ENCODE assay signal across 20 cellular contexts in genomic region chr11:61531033-61531432, GRCh38. TPM values are rescaled to one million over a fixed set of nuclear protein-coding genes. Genes with fewer than 3 reads are reported as not detected.
DNase-seq lines count a peak whose midpoint lies in the region; ATAC-seq, FAIRE-seq and TF ChIP-seq lines count a peak whose summit lies in the region.
"Had no signal": no experiment of that assay in that cellular context is flagged by ENCODE, and none has a peak within 500 bp of the region (broad histone marks: within the 10 kb centered on the region; RNA-seq: fewer than 3 reads in every experiment).

No MANE protein-coding gene starts in this region.

- POLR2A ChIA-PET in SK-N-SH (lab: Yijun Ruan, JAX): interaction anchor here (0.6 to 1.9 kb wide), 10 partner anchors 9 to 102 kb away, joined by 3 to 8 read pairs (median 5); partner anchors contain the start of genes CPSF7 and SDHAF2
- POLR2A ChIA-PET in HepG2 (lab: Yijun Ruan, JAX): no interaction called here
- POLR2A ChIA-PET in CD4-positive, alpha-beta T cell (lab: Charles Lee): no interaction called here

- CTCF ChIA-PET in SK-N-SH (lab: Yijun Ruan, JAX): interaction anchor here (0.6 to 33.4 kb wide), 14 partner anchors 13 to 99 kb away, joined by 3 to 670 read pairs (median 6); partner anchors contain the start of genes LRRC10B and SYT7
- CTCF ChIA-PET in HepG2 (lab: Yijun Ruan, JAX; ENCODE audit: low intra/inter-chr PET ratio, low total read pairs): no interaction called here
- CTCF ChIA-PET in CD4-positive, alpha-beta T cell (lab: Charles Lee): interaction anchor here (1.1 to 1.5 kb wide), 3 partner anchors 14 to 107 kb away, joined by 3 to 4 read pairs (median 3); no protein-coding TSS in a partner anchor

- no peak overlapping the region for H3K4me2 ChIP-seq in SK-N-SH
- no peak overlapping the region; the same call in 1 of the 2 replicates for H3K4me2 ChIP-seq in HepG2 (ENCODE audit: low read depth, low read length)
- H3K4me2 ChIP-seq: A549 had no signal

- H3K79me2 ChIP-seq in SK-N-SH (ENCODE audit: insufficient read depth) (no peaks in the 10 kb centered on the region), HepG2 (ENCODE audit: insufficient read depth, low read length) (no peaks in the 10 kb centered on the region)

- no peak overlapping the region for H3K27ac Mint-ChIP-seq in CD4-positive, alpha-beta T cell

- H2AFZ ChIP-seq in SK-N-SH (ENCODE audit: low read depth): no peak overlapping the region
- H2AFZ ChIP-seq in HepG2 (ENCODE audit: low read length): no peak overlapping the region
- H2AFZ ChIP-seq: GM23248 had no signal

- no peak for TF ChIP-seq CTCF in BE2C (IDR thresholded peaks at IDR 0.05; ENCODE audit: low read depth, low read length)
- no peak for TF ChIP-seq CTCF in SK-N-SH (IDR thresholded peaks at IDR 0.05)
- TF ChIP-seq CTCF in HepG2 (CRISPR knock-in tag; IDR thresholded peaks at IDR 0.05): no peak
- no peak for TF ChIP-seq CTCF in CD4-positive, alpha-beta T cell (IDR thresholded peaks at IDR 0.05)

- H3K4me1 Mint-ChIP-seq in CD4-positive, alpha-beta T cell (ENCODE audit: low read depth): no peaks in the 10 kb centered on the region

- TF ChIP-seq EP300 in SK-N-SH (IDR thresholded peaks at IDR 0.05; ENCODE audit: borderline replicate concordance in 1 of 2, low read depth in 1 of 2, low read length in 1 of 2) (peak; percentile 23 to 96; a peak in 2 of 4 replicates), HepG2 (IDR thresholded peaks at IDR 0.05; ENCODE audit: low read depth in 2 of 2, low read length in 2 of 2) (no peak), HepG2 (CRISPR knock-in tag; IDR thresholded peaks at IDR 0.05; ENCODE audit: borderline replicate concordance) (no peak)

- WGBS in SK-N-SH (ENCODE audit: low lambda C conversion rate): 24% methylated on average over 3 of the region's 3 CpGs
- WGBS in HepG2 (ENCODE audit: low lambda C conversion rate): 11% methylated on average over 3 of the region's 3 CpGs

- BruUV-seq in HepG2 (replicated peaks; lab: Mats Ljungman, UMichigan): no TSS peak

- ATAC-seq in HepG2: 0 out of 3 replicates have a peak, but pooled peaks have one; percentile 7
- ATAC-seq in CD4-positive, alpha-beta T cell (ENCODE audit: poor library complexity): no peak
- ATAC-seq: A549, GM12878, K562 had no signal

- H3K4me1 ChIP-seq in BE2C: peaks cover 27% of the 10 kb centered on the region
- H3K4me1 ChIP-seq in SK-N-SH (ENCODE audit: control insufficient read depth in 1 of 2, insufficient read depth in 2 of 2, low read depth in 1 of 2, low read length in 1 of 2): peaks cover 0 to 99% of the 10 kb centered on the region in 2 experiments; a peak in 2 of 4 replicates
- peaks cover 48% of the 10 kb centered on the region for H3K4me1 ChIP-seq in HepG2 (ENCODE audit: insufficient read depth, low read length)
- H3K4me1 ChIP-seq in effector memory CD4-positive, alpha-beta T cell (ENCODE audit: control insufficient read depth, insufficient read depth, low read length, poor library complexity, severe bottlenecking): no peaks in the 10 kb centered on the region

- H3K9me3 ChIP-seq in BE2C (no peaks in the 10 kb centered on the region), SK-N-SH (no peaks in the 10 kb centered on the region), HepG2 (ENCODE audit: low read length) (no peaks in the 10 kb centered on the region)
- no peaks in the 10 kb centered on the region for H3K9me3 ChIP-seq in CD4-positive, alpha-beta T cell (ENCODE audit: control insufficient read depth, low read length)
- no peaks in the 10 kb centered on the region for H3K9me3 ChIP-seq in effector memory CD4-positive, alpha-beta T cell (ENCODE audit: control insufficient read depth, low read length)
- H3K9me3 ChIP-seq: A549 had no signal

- H3K27me3 ChIP-seq in BE2C (no peaks in the 10 kb centered on the region), SK-N-SH (ENCODE audit: insufficient read depth) (no peaks in the 10 kb centered on the region; the same call in 1 of the 2 replicates), HepG2 (ENCODE audit: control insufficient read depth in 1 of 2, insufficient read depth in 2 of 2, low read length in 2 of 2) (peaks cover 0 to 6% of the 10 kb centered on the region in 2 experiments; a peak in 1 of 5 replicates)
- H3K27me3 ChIP-seq in CD4-positive, alpha-beta T cell (ENCODE audit: control insufficient read depth, insufficient read depth, low read length): peaks cover 4% of the 10 kb centered on the region
- peaks cover 4% of the 10 kb centered on the region for H3K27me3 ChIP-seq in effector memory CD4-positive, alpha-beta T cell (replicated peaks; ENCODE audit: control insufficient read depth, insufficient read depth, low read length, poor library complexity, severe bottlenecking)

- no peak overlapping the region for H3K4me3 ChIP-seq in BE2C (ENCODE audit: low read depth, low read length)
- H3K4me3 ChIP-seq in SK-N-SH (ENCODE audit: low read depth in 2 of 2, low read length in 1 of 2): no peak overlapping the region
- no peak overlapping the region for H3K4me3 ChIP-seq in HepG2 (replicated peaks in 1 of 3; ENCODE audit: insufficient read depth in 1 of 3, low read depth in 2 of 3, low read length in 3 of 3)
- H3K4me3 ChIP-seq in effector memory CD4-positive, alpha-beta T cell (ENCODE audit: insufficient read depth, low read depth, low read length, poor library complexity, severe bottlenecking): no peak overlapping the region
- H3K4me3 ChIP-seq: A549, GM12878, GM23248, K562 had no signal

- peaks cover 35% of the 10 kb centered on the region for H3K27me3 Mint-ChIP-seq in CD4-positive, alpha-beta T cell

- H3K36me3 Mint-ChIP-seq in CD4-positive, alpha-beta T cell (ENCODE audit: low read depth): no peaks in the 10 kb centered on the region
- H3K36me3 Mint-ChIP-seq: CD4-positive, alpha-beta memory T cell had no signal

- no peaks in the 10 kb centered on the region for H3K9me3 Mint-ChIP-seq in CD4-positive, alpha-beta T cell
- H3K9me3 Mint-ChIP-seq: CD4-positive, alpha-beta memory T cell had no signal

- H3K9ac ChIP-seq in SK-N-SH (no peak overlapping the region), HepG2 (ENCODE audit: insufficient read depth, low read depth, low read length) (no peak overlapping the region)
- H3K9ac ChIP-seq: GM23248 had no signal

- no peak overlapping the region for H3K4me3 Mint-ChIP-seq in CD4-positive, alpha-beta T cell
- H3K4me3 Mint-ChIP-seq: CD4-positive, alpha-beta memory T cell had no signal

- TF ChIP-seq RAD21 in SK-N-SH (IDR thresholded peaks at IDR 0.05; ENCODE audit: low read length): no peak; the same call in 1 of the 2 replicates
- TF ChIP-seq RAD21 in HepG2 (CRISPR knock-in tag; IDR thresholded peaks at IDR 0.05): no peak

- DNase-seq in BE2C (peak; percentile 73), HuH-7 (ENCODE audit: low spot score) (peak; percentile 63), SK-N-SH (peak; percentile 90), HepG2 (ENCODE audit: low spot score) (no peak), SW480 (ENCODE audit: low spot score) (no peak)
- no peak for DNase-seq in CD4-positive, alpha-beta T cell
- DNase-seq in effector memory CD4-positive, alpha-beta T cell: no peak
- DNase-seq: CD4-positive, alpha-beta memory T cell; DMS153; GM23248; NCI-H1436; NCI-H2029 treated with DMSO at 0.1 percent for 48 hours; NCI-H226; NCI-H748 treated with DMSO at 0.1 percent for 48 hours; SHP77 treated with DMSO at 0.1 percent for 48 hours; SW 1271 had no signal

- intact Hi-C loops in HepG2 (cut with micrococcal nuclease; ENCODE audit: unreplicated experiment): no loop called here
- intact Hi-C loops in CD4-positive, alpha-beta T cell (cut with DNase I, micrococcal nuclease): loop anchor here in 1 of 2 experiments (5.0 kb wide), 1 partner anchor 106 kb away; no protein-coding TSS in a partner anchor

- H3K36me3 ChIP-seq in BE2C: no peaks in the 10 kb centered on the region
- H3K36me3 ChIP-seq in SK-N-SH (replicated peaks in 1 of 2; ENCODE audit: control insufficient read depth in 1 of 2, insufficient read depth in 2 of 2, low read length in 1 of 2): no peaks in the 10 kb centered on the region
- no peaks in the 10 kb centered on the region for H3K36me3 ChIP-seq in HepG2 (replicated peaks in 1 of 2; ENCODE audit: control insufficient read depth in 1 of 2, insufficient read depth in 2 of 2, low read length in 2 of 2)
- H3K36me3 ChIP-seq in effector memory CD4-positive, alpha-beta T cell (ENCODE audit: control insufficient read depth, insufficient read depth, low read length): no peaks in the 10 kb centered on the region

- TF ChIP-seq POLR2A in HepG2 (IDR thresholded peaks at IDR 0.05; ENCODE audit: insufficient read depth in 1 of 2, low read depth in 2 of 2, low read length in 2 of 2): no peak

- in situ Hi-C loops in HepG2 (cut with HindIII; ENCODE audit: extremely low pct_ligation_motif_present, low pct_unique_long_range_greater_than_20kb): loop anchor here (5.0 kb wide), 1 partner anchor 106 kb away; no protein-coding TSS in a partner anchor

- H4K20me1 ChIP-seq in SK-N-SH (ENCODE audit: insufficient read depth) (no peaks in the 10 kb centered on the region), HepG2 (ENCODE audit: insufficient read depth, low read length) (no peaks in the 10 kb centered on the region)

- H3K9me2 ChIP-seq in SK-N-SH: no peaks in the 10 kb centered on the region

- H3K27ac ChIP-seq in SK-N-SH (ENCODE audit: low read depth in 2 of 2, low read length in 1 of 2) (peak overlapping the region in 1 of 2 experiments; percentile 91; a peak in 2 of 4 replicates), HepG2 (ENCODE audit: extremely low read length, insufficient read depth, low read length) (no peak overlapping the region)
- H3K27ac ChIP-seq in CD4-positive, alpha-beta T cell (ENCODE audit: low read depth, low read length): no peak overlapping the region
- H3K27ac ChIP-seq in effector memory CD4-positive, alpha-beta T cell (ENCODE audit: insufficient read depth, low read length, poor library complexity, severe bottlenecking): no peak overlapping the region
- H3K27ac ChIP-seq: A549, GM23248 had no signal

- no peaks in the 10 kb centered on the region for H3F3A ChIP-seq in SK-N-SH (replicated peaks; ENCODE audit: insufficient read depth)

- FAIRE-seq in HepG2 (lab: Jason Lieb, UNC): no peak
- FAIRE-seq: A549, GM12878, HTR-8/SVneo, K562 had no signal

RNA-seq across cellular contexts. Expression of gene LRRC10B, which starts 22.5 kb away (rescaled TPM):
- polyA plus RNA-seq in BE2C (2012; ENCODE audit: insufficient read depth, insufficient read length, low read depth): not detected
- 0.11 TPM in 1 of 2 replicates, not detected in the other for polyA plus RNA-seq in SK-N-SH (2012; rRNA removed)
- 0.03 and 0.12 TPM in 2 replicates for polyA plus RNA-seq in SK-N-SH (2012; cell fraction: cytosol; rRNA removed)
- 0.02 and 0.08 TPM in 2 replicates for polyA plus RNA-seq in SK-N-SH (2012; cell fraction: nucleus; rRNA removed)
- not detected in 2 replicates for total RNA-seq in HepG2 (2016; rRNA removed; fragmentation: Illumina TruSeq; extraction: Trizol)
- not detected in 2 replicates for total RNA-seq in HepG2 (2016; cell fraction: cytosol; rRNA removed; fragmentation: Illumina TruSeq; extraction: Trizol; ENCODE audit: low read depth)
- not detected in 2 replicates for total RNA-seq in HepG2 (2016; cell fraction: insoluble cytoplasmic fraction; rRNA removed; fragmentation: Illumina TruSeq; extraction: Trizol)
- not detected in 2 replicates for total RNA-seq in HepG2 (2016; cell fraction: membrane; rRNA removed; fragmentation: Illumina TruSeq; extraction: Trizol)
- not detected in 2 replicates for total RNA-seq in HepG2 (2016; cell fraction: nucleus; rRNA removed; fragmentation: Illumina TruSeq; extraction: Trizol)
- polyA plus RNA-seq in HepG2 (2011; rRNA removed): not detected in 2 replicates
- polyA plus RNA-seq in HepG2 (2011; cell fraction: cytosol; rRNA removed): not detected in 2 replicates
- polyA plus RNA-seq in HepG2 (2011; cell fraction: nucleus; rRNA removed): not detected in 2 replicates
- polyA plus RNA-seq in HepG2 (2012): not detected in 2 replicates
- not detected in 2 replicates for polyA plus RNA-seq in HepG2 (2016; cell fraction: cytosol; fragmentation: Illumina TruSeq; extraction: Trizol; ENCODE audit: low read depth)
- polyA plus RNA-seq in HepG2 (2016; cell fraction: insoluble cytoplasmic fraction; fragmentation: Illumina TruSeq; extraction: Trizol; ENCODE audit: low read depth): not detected in 2 replicates
- polyA plus RNA-seq in HepG2 (2016; cell fraction: membrane; fragmentation: Illumina TruSeq; extraction: Trizol; ENCODE audit: low read depth): not detected in 2 replicates
- polyA plus RNA-seq in HepG2 (2016; cell fraction: nucleus; fragmentation: Illumina TruSeq; extraction: Trizol; ENCODE audit: insufficient read depth, low read depth): not detected in 2 replicates
- polyA minus RNA-seq in HepG2 (2011; rRNA and poly(A)+ RNA removed; ENCODE audit: low replicate concordance): not detected in 2 replicates
- not detected in 2 replicates for polyA minus RNA-seq in HepG2 (2011; cell fraction: cytosol; rRNA and poly(A)+ RNA removed)
- not detected in 2 replicates for polyA minus RNA-seq in HepG2 (2011; cell fraction: nucleus; rRNA and poly(A)+ RNA removed)
- not detected for total RNA-seq in CD4-positive, alpha-beta T cell
- total RNA-seq: CD4-positive, alpha-beta memory T cell; GM12878 had no signal
- polyA plus RNA-seq: CD4-positive, alpha-beta memory T cell; GM12878; GM23248; K562 had no signal

RNA-seq across cellular contexts. Expression of gene SYT7, which starts 49.8 kb away (rescaled TPM):
- polyA plus RNA-seq in BE2C (2012; ENCODE audit: insufficient read depth, insufficient read length, low read depth): 7.6 TPM
- polyA plus RNA-seq in SK-N-SH (2012; rRNA removed) (1.1 and 1.4 TPM in 2 replicates), HepG2 (2011; rRNA removed) (4.4 and 6.2 TPM in 2 replicates)
- 1.5 and 3.4 TPM in 2 replicates for polyA plus RNA-seq in SK-N-SH (2012; cell fraction: cytosol; rRNA removed)
- polyA plus RNA-seq in SK-N-SH (2012; cell fraction: nucleus; rRNA removed): 1.9 and 3.2 TPM in 2 replicates
- total RNA-seq in HepG2 (2016; rRNA removed; fragmentation: Illumina TruSeq; extraction: Trizol): 0.81 and 1.4 TPM in 2 replicates
- total RNA-seq in HepG2 (2016; cell fraction: cytosol; rRNA removed; fragmentation: Illumina TruSeq; extraction: Trizol; ENCODE audit: low read depth): 1.2 and 2.8 TPM in 2 replicates
- 1.6 TPM in 2 replicates for total RNA-seq in HepG2 (2016; cell fraction: insoluble cytoplasmic fraction; rRNA removed; fragmentation: Illumina TruSeq; extraction: Trizol)
- 2.9 and 3.9 TPM in 2 replicates for total RNA-seq in HepG2 (2016; cell fraction: membrane; rRNA removed; fragmentation: Illumina TruSeq; extraction: Trizol)
- total RNA-seq in HepG2 (2016; cell fraction: nucleus; rRNA removed; fragmentation: Illumina TruSeq; extraction: Trizol): 1.2 and 1.9 TPM in 2 replicates
- 3.5 and 4.0 TPM in 2 replicates for polyA plus RNA-seq in HepG2 (2011; cell fraction: cytosol; rRNA removed)
- 13.8 and 15.6 TPM in 2 replicates for polyA plus RNA-seq in HepG2 (2011; cell fraction: nucleus; rRNA removed)
- 8.2 and 9.2 TPM in 2 replicates for polyA plus RNA-seq in HepG2 (2012)
- polyA plus RNA-seq in HepG2 (2016; cell fraction: cytosol; fragmentation: Illumina TruSeq; extraction: Trizol; ENCODE audit: low read depth): 2.3 and 2.9 TPM in 2 replicates
- polyA plus RNA-seq in HepG2 (2016; cell fraction: insoluble cytoplasmic fraction; fragmentation: Illumina TruSeq; extraction: Trizol; ENCODE audit: low read depth): 2.0 and 2.2 TPM in 2 replicates
- polyA plus RNA-seq in HepG2 (2016; cell fraction: membrane; fragmentation: Illumina TruSeq; extraction: Trizol; ENCODE audit: low read depth): 3.2 and 3.7 TPM in 2 replicates
- polyA plus RNA-seq in HepG2 (2016; cell fraction: nucleus; fragmentation: Illumina TruSeq; extraction: Trizol; ENCODE audit: insufficient read depth, low read depth): 3.0 and 3.7 TPM in 2 replicates
- polyA minus RNA-seq in HepG2 (2011; rRNA and poly(A)+ RNA removed; ENCODE audit: low replicate concordance): 2.1 and 7.7 TPM in 2 replicates
- polyA minus RNA-seq in HepG2 (2011; cell fraction: cytosol; rRNA and poly(A)+ RNA removed): 2.9 and 7.2 TPM in 2 replicates
- 1.7 and 2.9 TPM in 2 replicates for polyA minus RNA-seq in HepG2 (2011; cell fraction: nucleus; rRNA and poly(A)+ RNA removed)
- total RNA-seq in CD4-positive, alpha-beta T cell: not detected
- total RNA-seq: CD4-positive, alpha-beta memory T cell; GM12878 had no signal
- polyA plus RNA-seq: CD4-positive, alpha-beta memory T cell; GM12878 had no signal

Comparison
In these comparisons a context has a peak if more than half of its experiments do, and no peak if none do; other contexts are left out.
1. DNase-seq: peak in BE2C (single experiment), HuH-7 (single experiment) and SK-N-SH (single experiment); none in HepG2 (single experiment), CD4-positive, alpha-beta T cell (0 of 10), effector memory CD4-positive, alpha-beta T cell (0 of 3) and SW480 (single experiment).